Comparison of ENCODE assay signal across 26 cellular contexts in genomic region chr1:237553078-237553477, GRCh38.
"Had no signal": no experiment of that assay in that cellular context is flagged by ENCODE, and none has a peak within 500 bp of the region (broad histone marks: within the 10 kb centered on the region; RNA-seq: fewer than 3 reads in every experiment).

No MANE protein-coding gene starts in this region.

- H3K36me3 ChIP-seq: neural progenitor cell, ovary, right lobe of liver, thyroid gland, tibial nerve, upper lobe of left lung, vagina had no signal

- H3K27me3 ChIP-seq: neural progenitor cell, ovary, right lobe of liver, sigmoid colon, stomach, thyroid gland, tibial nerve, upper lobe of left lung, vagina had no signal

- ATAC-seq: naive thymus-derived CD4-positive, alpha-beta T cell; natural killer cell; psoas muscle; right cardiac atrium; right lobe of liver; stimulated activated effector memory CD8-positive, alpha-beta T cell treated with anti-CD3 and anti-CD28 coated beads, Interleukin-12 subunit alpha, Interleukin-12 subunit beta, amount 100 ng/mL, for 72 hours; stimulated activated naive B cell treated with anti-CD40 and anti-IgM and Interleukin-4, amounts not matched to agents 10 μg/mL and 1 μg/mL and 100 μg/mL, for 72 hours had no signal

- H3K9me3 ChIP-seq: ovary, psoas muscle, right lobe of liver, sigmoid colon, stomach, thoracic aorta, thyroid gland, upper lobe of left lung, vagina had no signal

- FAIRE-seq: small intestine, urothelium cell line had no signal

- DNase-seq: naive thymus-derived CD4-positive, alpha-beta T cell; natural killer cell; occipital lobe; ovary; posterior cingulate gyrus; psoas muscle; right cardiac atrium; right lobe of liver; sigmoid colon; small intestine; stimulated activated CD4-positive, alpha-beta T cell treated with anti-CD3 and anti-CD28 coated beads, Interleukin-15, amount 100 ng/mL, for 24 hours; stimulated activated CD4-positive, alpha-beta T cell treated with anti-CD3 and anti-CD28 coated beads, Interleukin-2, amount 100 ng/mL, for 24 hours; stimulated activated CD4-positive, alpha-beta T cell treated with anti-CD3 and anti-CD28 coated beads, Interleukin-2, amount 100 ng/mL, for 48 hours; stimulated activated CD4-positive, alpha-beta T cell treated with anti-CD3 and anti-CD28 coated beads, Interleukin-4, amount 100 ng/mL, for 24 hours; stimulated activated naive B cell treated with anti-CD40 and anti-IgM and Interleukin-4, amounts not matched to agents 10 μg/mL and 1 μg/mL and 100 μg/mL, for 72 hours; stimulated activated naive CD4-positive, alpha-beta T cell treated with Interleukin-2 at 50 U/mL for 16 hours; stomach; thyroid gland; trophoblast cell; upper lobe of left lung had no signal

- H3K4me3 ChIP-seq: neural progenitor cell, ovary, psoas muscle, right lobe of liver, sigmoid colon, stomach, thoracic aorta, thyroid gland, tibial nerve, upper lobe of left lung, vagina had no signal

- H3K4me1 ChIP-seq: neural progenitor cell, psoas muscle, right lobe of liver, sigmoid colon, stomach, thyroid gland, tibial nerve, upper lobe of left lung, vagina had no signal

- H3K27ac ChIP-seq: neural progenitor cell, ovary, psoas muscle, right lobe of liver, sigmoid colon, stomach, thoracic aorta, thyroid gland, tibial nerve, upper lobe of left lung, vagina had no signal
